In the genomic region with DNA sequence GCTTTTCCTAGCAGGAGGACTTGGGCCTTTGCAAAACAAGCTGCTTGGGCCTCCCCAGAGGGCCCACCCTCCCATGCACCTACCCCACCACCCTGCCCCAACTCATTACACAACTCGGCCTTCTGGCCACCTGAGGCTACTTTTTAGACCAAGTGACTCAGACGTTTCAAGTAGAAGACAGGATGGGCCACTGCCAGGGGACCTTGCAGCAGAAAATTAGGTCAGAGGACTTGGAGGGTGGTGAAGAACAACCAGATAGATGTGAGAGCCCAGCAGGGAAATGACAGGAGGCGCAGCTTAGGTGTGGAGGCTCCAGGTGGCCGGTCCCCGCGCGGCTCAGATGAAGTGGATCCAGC, we compare ENCODE assay signal across 1 cellular context.
TF ChIP-seq lines count a peak whose summit lies in the region.

No MANE protein-coding gene starts in this region.

TF ChIP-seq in WTC11, 78 proteins besides CTCF, POLR2A, EP300 and RAD21 (continued from another document):
- TF ChIP-seq SOX15 (CRISPR knock-in tag; IDR thresholded peaks at IDR 0.05) (no peak), NR1H2 (CRISPR knock-in tag; IDR thresholded peaks at IDR 0.05) (no peak), GRHL2 (CRISPR knock-in tag; IDR thresholded peaks at IDR 0.05; ENCODE audit: insufficient replicate concordance, severe bottlenecking) (no peak), ZNF232 (CRISPR knock-in tag; IDR thresholded peaks at IDR 0.05) (no peak), ZNF317 (CRISPR knock-in tag; IDR thresholded peaks at IDR 0.05; ENCODE audit: borderline replicate concordance, low read depth) (no peak), GABPB1 (CRISPR knock-in tag; IDR thresholded peaks at IDR 0.05) (no peak), HMGA2 (CRISPR knock-in tag; IDR thresholded peaks at IDR 0.05) (no peak), MXD4 (CRISPR knock-in tag; IDR thresholded peaks at IDR 0.05; ENCODE audit: borderline replicate concordance) (no peak), NR3C1 (CRISPR knock-in tag; conservative IDR thresholded peaks at IDR 0.05; ENCODE audit: low read depth) (no peak), ELF4 (CRISPR knock-in tag; IDR thresholded peaks at IDR 0.05; ENCODE audit: low read depth) (no peak)
- TF ChIP-seq, protein P1, sequence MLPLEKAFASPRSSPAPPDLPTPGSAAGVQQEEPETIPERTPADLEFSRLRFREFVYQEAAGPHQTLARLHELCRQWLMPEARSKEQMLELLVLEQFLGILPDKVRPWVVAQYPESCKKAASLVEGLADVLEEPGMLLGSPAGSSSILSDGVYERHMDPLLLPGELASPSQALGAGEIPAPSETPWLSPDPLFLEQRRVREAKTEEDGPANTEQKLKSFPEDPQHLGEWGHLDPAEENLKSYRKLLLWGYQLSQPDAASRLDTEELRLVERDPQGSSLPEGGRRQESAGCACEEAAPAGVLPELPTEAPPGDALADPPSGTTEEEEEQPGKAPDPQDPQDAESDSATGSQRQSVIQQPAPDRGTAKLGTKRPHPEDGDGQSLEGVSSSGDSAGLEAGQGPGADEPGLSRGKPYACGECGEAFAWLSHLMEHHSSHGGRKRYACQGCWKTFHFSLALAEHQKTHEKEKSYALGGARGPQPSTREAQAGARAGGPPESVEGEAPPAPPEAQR (CRISPR knock-in tag; IDR thresholded peaks at IDR 0.05), result no peak
